ENCODE assay signal across 8 cellular contexts in genomic region chr7:143882020-143882610, GRCh38. TPM values are rescaled to one million over a fixed set of nuclear protein-coding genes. Genes with fewer than 3 reads are reported as not detected.
A peak's percentile ranks its signal among the peaks of the same experiment; 100 is the strongest.
DNase-seq lines count a peak whose midpoint lies in the region; ATAC-seq, FAIRE-seq and TF ChIP-seq lines count a peak whose summit lies in the region.

No MANE protein-coding gene starts in this region.

- H3K36me3 ChIP-seq in skeletal muscle satellite cell (ENCODE audit: insufficient read depth, low read length), result peaks cover 3% of the 10 kb centered on the region

- peak overlapping the region; percentile 75 for H3K9ac ChIP-seq in skeletal muscle satellite cell (ENCODE audit: low read depth, low read length)

- H3K9me3 Mint-ChIP-seq in activated naive CD4-positive, alpha-beta T cell treated with anti-CD3 and anti-CD28 coated beads for 36 hours, result no peaks in the 10 kb centered on the region

- DNase-seq in activated naive CD4-positive, alpha-beta T cell treated with anti-CD3 and anti-CD28 coated beads for 36 hours, result no peak
- no peak for DNase-seq in activated naive CD4-positive, alpha-beta T cell treated with Interleukin-2 at 50 U/mL for 16 hours
- peak; percentile 78 for DNase-seq in cerebellar cortex (ENCODE audit: low spot score)
- DNase-seq in islet precursor cell, result peak; percentile 83
- no peak for DNase-seq in GM12891 (ENCODE audit: insufficient read length, low spot score)
- DNase-seq in activated CD4-positive, alpha-beta T cell treated with anti-CD3 and anti-CD28 coated beads for 1 hour, result no peak

- CTCF ChIA-PET in activated naive CD4-positive, alpha-beta T cell treated with anti-CD3 and anti-CD28 coated beads for 36 hours (lab: Charles Lee), result no interaction called here

- no peak for ATAC-seq in HG03457 (IDR thresholded peaks at IDR 0.05; ENCODE audit: unreplicated experiment)

- no peaks in the 10 kb centered on the region for H3K4me1 ChIP-seq in skeletal muscle satellite cell (ENCODE audit: control insufficient read depth, insufficient read depth, low read length)

- H3K4me1 Mint-ChIP-seq in activated naive CD4-positive, alpha-beta T cell treated with anti-CD3 and anti-CD28 coated beads for 36 hours (ENCODE audit: low read depth), result peaks cover 16% of the 10 kb centered on the region

- H3K4me3 Mint-ChIP-seq in activated naive CD4-positive, alpha-beta T cell treated with anti-CD3 and anti-CD28 coated beads for 36 hours, result peak overlapping the region; percentile 33

- H3K4me3 ChIP-seq in skeletal muscle satellite cell (ENCODE audit: low read length), result peak overlapping the region; percentile 80

- intact Hi-C loops in activated naive CD4-positive, alpha-beta T cell treated with anti-CD3 and anti-CD28 coated beads for 36 hours (cut with micrococcal nuclease), result no loop called here

- peaks cover 25% of the 10 kb centered on the region for H3K27me3 Mint-ChIP-seq in activated naive CD4-positive, alpha-beta T cell treated with anti-CD3 and anti-CD28 coated beads for 36 hours (ENCODE audit: low read depth)

- no peak for TF ChIP-seq POLR2A in GM12891 (IDR thresholded peaks at IDR 0.05; ENCODE audit: low read depth, low read length)

- FAIRE-seq in GM12891 (lab: Jason Lieb, UNC), result no peak

- H3K4me2 ChIP-seq in skeletal muscle satellite cell (ENCODE audit: low read length), result peak overlapping the region; percentile 85

- no peaks in the 10 kb centered on the region for H3K27me3 ChIP-seq in skeletal muscle satellite cell (ENCODE audit: control insufficient read depth, insufficient read depth, low read length)

- H3K36me3 Mint-ChIP-seq in activated naive CD4-positive, alpha-beta T cell treated with anti-CD3 and anti-CD28 coated beads for 36 hours (ENCODE audit: low read depth), result no peaks in the 10 kb centered on the region

- no peaks in the 10 kb centered on the region for H3K9me3 ChIP-seq in skeletal muscle satellite cell (replicated peaks; ENCODE audit: low read length)

- no peak overlapping the region for H3K27ac Mint-ChIP-seq in activated naive CD4-positive, alpha-beta T cell treated with anti-CD3 and anti-CD28 coated beads for 36 hours

TF ChIP-seq in GM12891, 5 proteins besides CTCF, POLR2A, EP300 and RAD21:
- TF ChIP-seq TAF1 (IDR thresholded peaks at IDR 0.05; ENCODE audit: low read depth, low read length), result no peak
- no peak for TF ChIP-seq POU2F2 (IDR thresholded peaks at IDR 0.05; ENCODE audit: low read depth, low read length)
- no peak for TF ChIP-seq SPI1 (IDR thresholded peaks at IDR 0.05; ENCODE audit: low read depth, low read length)
- TF ChIP-seq PAX5 (IDR thresholded peaks at IDR 0.05; ENCODE audit: insufficient read depth, low read length, severe bottlenecking), result no peak
- no peak for TF ChIP-seq POLR2AphosphoS5 (IDR thresholded peaks at IDR 0.05; ENCODE audit: low read depth, low read length)

RNA-seq across cellular contexts. Expression of gene TCAF1, which starts 19.9 kb away (rescaled TPM):
- total RNA-seq in activated naive CD4-positive, alpha-beta T cell treated with anti-CD3 and anti-CD28 coated beads for 36 hours, result 10 to 100 TPM; 13.7 to 13.8 TPM
- total RNA-seq in skeletal muscle satellite cell (2012; rRNA removed), result 32.1 and 37.8 TPM in 2 replicates
- polyA plus RNA-seq in GM12891 (2012; ENCODE audit: low read depth, missing spikeins), result 4.4 TPM

RNA-seq across cellular contexts. Expression of gene OR2F2, which starts 52.9 kb away (rescaled TPM):
- not detected for total RNA-seq in activated naive CD4-positive, alpha-beta T cell treated with anti-CD3 and anti-CD28 coated beads for 36 hours
- total RNA-seq in skeletal muscle satellite cell (2012; rRNA removed), result not detected in 2 replicates
- not detected for polyA plus RNA-seq in GM12891 (2012; ENCODE audit: low read depth, missing spikeins)

Comparison
In these comparisons a context has a peak if more than half of its experiments do, and no peak if none do; other contexts are left out.
1. DNase-seq: peak in cerebellar cortex (single experiment) and islet precursor cell (single experiment); none in activated naive CD4-positive, alpha-beta T cell treated with anti-CD3 and anti-CD28 coated beads for 36 hours (single experiment), activated naive CD4-positive, alpha-beta T cell treated with Interleukin-2 at 50 U/mL for 16 hours (single experiment), GM12891 (single experiment) and activated CD4-positive, alpha-beta T cell treated with anti-CD3 and anti-CD28 coated beads for 1 hour (single experiment).